9 cellular contexts compared by ENCODE assay signal in the genomic region with DNA sequence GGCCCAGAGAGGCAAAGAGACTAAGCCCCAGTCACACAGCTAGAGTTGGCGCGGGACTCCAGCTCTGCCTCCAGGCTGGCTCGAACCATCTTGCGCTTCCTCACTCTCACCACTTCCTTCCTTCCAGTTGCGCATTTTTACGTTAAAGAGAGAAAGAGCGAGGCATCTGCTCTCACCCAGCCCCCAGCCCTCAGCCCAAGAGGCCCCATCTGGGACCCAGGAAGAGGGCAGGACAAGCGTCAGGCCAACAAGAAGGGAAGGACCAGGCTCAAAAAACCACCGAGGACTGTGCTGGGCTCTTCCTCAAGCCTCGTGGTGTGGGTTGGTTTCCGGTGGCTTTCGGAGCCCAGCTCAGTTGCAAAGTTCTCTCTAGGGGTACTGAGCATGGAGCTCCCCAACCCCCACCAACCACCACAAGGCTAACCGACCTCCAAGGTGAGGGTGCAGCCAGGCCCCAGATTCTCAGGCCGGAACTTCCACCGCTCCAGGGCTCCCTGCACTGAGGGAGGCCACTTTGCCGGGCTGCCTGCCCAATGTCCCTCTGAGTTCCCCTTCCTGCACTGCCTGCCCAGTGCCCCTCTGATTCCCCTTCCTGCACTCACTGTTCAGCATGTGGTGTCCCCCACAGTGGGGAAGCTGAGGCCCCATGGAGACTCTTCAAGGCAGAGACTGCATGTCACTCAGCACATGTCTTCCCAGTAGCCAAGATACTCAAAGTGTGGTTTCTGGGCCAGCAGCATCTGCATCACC. TPM values are rescaled to one million over a fixed set of nuclear protein-coding genes. Genes with fewer than 3 reads are reported as not detected.
DNase-seq lines count a peak whose midpoint lies in the region; ATAC-seq and TF ChIP-seq lines count a peak whose summit lies in the region.
"Had no signal": no experiment of that assay in that cellular context is flagged by ENCODE, and none has a peak within 500 bp of the region (broad histone marks: within the 10 kb centered on the region; RNA-seq: fewer than 3 reads in every experiment).

No MANE protein-coding gene starts in this region.

- no peaks in the 10 kb centered on the region for H3K4me1 ChIP-seq in lung (ENCODE audit: control insufficient read depth in 2 of 2, insufficient read depth in 2 of 2, low read length in 2 of 2)
- H3K4me1 ChIP-seq: ascending aorta had no signal

- 27 to 52% methylated on average over 16 of the region's 16 CpGs for WGBS in lung, 2 donors

- H3K27ac ChIP-seq in lung (ENCODE audit: low read depth in 1 of 2, low read length in 1 of 2), result peak overlapping the region in 1 of 2 donors; percentile 4
- H3K27ac ChIP-seq: ascending aorta had no signal

- TF ChIP-seq CTCF in GM13976 (IDR thresholded peaks at IDR 0.05; ENCODE audit: borderline replicate concordance, control extremely low read depth, extremely low read depth, insufficient read depth, missing control alignments) (no peak), lung (IDR thresholded peaks at IDR 0.05; ENCODE audit: control extremely low read depth, extremely low read depth) (no peak)

- DNase-seq in GM13976 (ENCODE audit: low spot score) (peak; percentile 59), lung (ENCODE audit: low spot score) (peak; percentile 34), DMS114 treated with DMSO at 0.1 percent for 48 hours (lab: John Stamatoyannopoulos, UW; ENCODE audit: unreplicated experiment) (no peak), GM19240 (ENCODE audit: insufficient read length, low spot score) (no peak), NCI-H2227 treated with DMSO at 0.1 percent for 48 hours (lab: John Stamatoyannopoulos, UW) (no peak)
- DNase-seq in activated CD8-positive, alpha-beta memory T cell treated with anti-CD3 and anti-CD28 coated beads, Interleukin-2, amount 50 U/mL, for 48 hours, result peak; percentile 65

- in situ Hi-C loops in GM13976 (cut with MboI; ENCODE audit: low sequenced_read_pairs, unreplicated experiment), result no loop called here

- H3K27me3 ChIP-seq in lung (ENCODE audit: control insufficient read depth, insufficient read depth), result no peaks in the 10 kb centered on the region
- H3K27me3 ChIP-seq: ascending aorta had no signal

- no peaks in the 10 kb centered on the region for H3K36me3 ChIP-seq in lung (ENCODE audit: control insufficient read depth in 2 of 2, insufficient read depth in 2 of 2, low read length in 2 of 2)
- H3K36me3 ChIP-seq: ascending aorta had no signal

- ATAC-seq in HG02981 (IDR thresholded peaks at IDR 0.05; ENCODE audit: unreplicated experiment), result peak; percentile 52
- ATAC-seq in lung (ENCODE audit: insufficient read depth, low FRiP score), result peak; percentile 29
- no peak for ATAC-seq in HG03457 (IDR thresholded peaks at IDR 0.05; ENCODE audit: unreplicated experiment)

- no peaks in the 10 kb centered on the region for H3K9me3 ChIP-seq in lung (ENCODE audit: control insufficient read depth in 2 of 2, insufficient read depth in 1 of 2, low read length in 1 of 2)
- H3K9me3 ChIP-seq: ascending aorta had no signal

- H3K4me3 ChIP-seq in lung, result no peak overlapping the region
- H3K4me3 ChIP-seq: ascending aorta had no signal

RNA-seq across cellular contexts. Expression of a gene that starts 35.9 kb away (rescaled TPM):
- 10 to 100 TPM in 1 of 2 donors, 1 to 10 TPM in 1; 9.2 to 17.1 TPM for total RNA-seq in lung
- 10 to 100 TPM in 1 of 2 donors, 1 to 10 TPM in 1; 5.4 to 11.7 TPM for polyA plus RNA-seq in lung

Comparison
In these comparisons a context has a peak if more than half of its experiments do, and no peak if none do; other contexts are left out.
1. DNase-seq: peak in GM13976 (single experiment), activated CD8-positive, alpha-beta memory T cell treated with anti-CD3 and anti-CD28 coated beads, Interleukin-2, amount 50 U/mL, for 48 hours (single experiment) and lung (single experiment); none in DMS114 treated with DMSO at 0.1 percent for 48 hours (single experiment), GM19240 (single experiment) and NCI-H2227 treated with DMSO at 0.1 percent for 48 hours (single experiment).